35 cellular contexts compared by ENCODE assay signal in genomic region chr5:39362646-39363045, GRCh38. TPM values are rescaled to one million over a fixed set of nuclear protein-coding genes. Genes with fewer than 3 reads are reported as not detected.
"Had no signal": no experiment of that assay in that cellular context is flagged by ENCODE, and none has a peak within 500 bp of the region (broad histone marks: within the 10 kb centered on the region; RNA-seq: fewer than 3 reads in every experiment).

No MANE protein-coding gene starts in this region.

- DNase-seq: activated CD4-positive, alpha-beta memory T cell treated with anti-CD3 and anti-CD28 coated beads for 36 hours; activated CD4-positive, alpha-beta T cell treated with anti-CD3 and anti-CD28 coated beads for 36 hours; activated CD4-positive, alpha-beta T cell treated with anti-CD3 and anti-CD28 coated beads, Interleukin-2, amount 10 ng/mL, durations not matched to agents 24 days and 14 days; activated CD4-positive, CD25-positive, alpha-beta regulatory T cell; activated CD4-positive, CD25-positive, alpha-beta regulatory T cell treated with anti-CD3 and anti-CD28 coated beads, Interleukin-2, amount 50 U/mL, for 72 hours; activated CD8-positive, alpha-beta memory T cell treated with anti-CD3 and anti-CD28 coated beads, Interleukin-2, amount 10 ng/mL, durations not matched to agents 7 days and 5 days; activated CD8-positive, alpha-beta memory T cell treated with anti-CD3 and anti-CD28 coated beads, Interleukin-2, amount 50 U/mL, for 4 hours; activated CD8-positive, alpha-beta T cell treated with anti-CD3 and anti-CD28 coated beads, Interleukin-2, amount 10 ng/mL, durations not matched to agents 7 days and 5 days; activated effector memory CD4-positive, alpha-beta T cell treated with anti-CD3 and anti-CD28 coated beads, Interleukin-2, amount 50 U/mL, for 16 hours; activated naive CD4-positive, alpha-beta T cell treated with anti-CD3 and anti-CD28 coated beads for 36 hours; activated naive CD8-positive, alpha-beta T cell treated with anti-CD3 and anti-CD28 coated beads for 36 hours; activated naive CD8-positive, alpha-beta T cell treated with anti-CD3 and anti-CD28 coated beads, Interleukin-2, amount 50 U/mL, for 24 hours; activated T-cell treated with anti-CD3 and anti-CD28 coated beads, Interleukin-2, amount 50 U/mL, for 1 hour; activated T-cell treated with anti-CD3 and anti-CD28 coated beads, Interleukin-2, amount 50 U/mL, for 48 hours; adrenal gland; amygdala; aorta; body of pancreas; caudate nucleus; cortex of kidney; dermis blood vessel endothelial cell; effector CD4-positive, alpha-beta T cell; effector memory CD8-positive, alpha-beta T cell; erythroblast; foreskin melanocyte; heart right ventricle; T-helper 17 cell; T1000 had no signal

- H3K27me3 ChIP-seq: adrenal gland, body of pancreas, heart right ventricle had no signal

- ATAC-seq: activated CD4-positive, alpha-beta T cell treated with anti-CD3 and anti-CD28 coated beads for 36 hours; activated CD8-positive, alpha-beta memory T cell treated with anti-CD3 and anti-CD28 coated beads, Interleukin-2, amount 10 ng/mL, durations not matched to agents 7 days and 5 days; activated CD8-positive, alpha-beta T cell treated with anti-CD3 and anti-CD28 coated beads, Interleukin-2, amount 10 ng/mL, durations not matched to agents 7 days and 5 days; activated naive CD8-positive, alpha-beta T cell treated with anti-CD3 and anti-CD28 coated beads, Interleukin-2, amount 50 U/mL, for 24 hours; body of pancreas; effector memory CD8-positive, alpha-beta T cell; gastroesophageal sphincter; heart right ventricle; T-helper 17 cell had no signal

- H3K36me3 ChIP-seq: adrenal gland, esophagus muscularis mucosa, gastroesophageal sphincter, heart right ventricle had no signal

- H3K9me3 ChIP-seq: adrenal gland, body of pancreas, esophagus muscularis mucosa, gastroesophageal sphincter, heart right ventricle had no signal

- H3K4me3 ChIP-seq: adrenal gland, body of pancreas, esophagus muscularis mucosa, gastroesophageal sphincter, heart right ventricle had no signal

- H3K27ac ChIP-seq: adrenal gland, body of pancreas, esophagus muscularis mucosa, gastroesophageal sphincter, heart right ventricle had no signal

- H3K4me1 ChIP-seq: adrenal gland, body of pancreas, esophagus muscularis mucosa, gastroesophageal sphincter, heart right ventricle had no signal

RNA-seq across cellular contexts. Expression of gene C9, which starts 1.6 kb away (rescaled TPM):
- total RNA-seq: activated CD4-positive, alpha-beta memory T cell treated with anti-CD3 and anti-CD28 coated beads for 36 hours; activated CD4-positive, alpha-beta T cell treated with anti-CD3 and anti-CD28 coated beads for 36 hours; activated CD4-positive, alpha-beta T cell treated with anti-CD3 and anti-CD28 coated beads, Interleukin-2, amount 10 ng/mL, durations not matched to agents 24 days and 14 days; activated CD8-positive, alpha-beta memory T cell treated with anti-CD3 and anti-CD28 coated beads for 36 hours; activated CD8-positive, alpha-beta memory T cell treated with anti-CD3 and anti-CD28 coated beads, Interleukin-2, amount 10 ng/mL, durations not matched to agents 7 days and 5 days; activated CD8-positive, alpha-beta T cell treated with anti-CD3 and anti-CD28 coated beads, Interleukin-2, amount 10 ng/mL, durations not matched to agents 7 days and 5 days; activated naive CD4-positive, alpha-beta T cell treated with anti-CD3 and anti-CD28 coated beads for 36 hours; activated naive CD8-positive, alpha-beta T cell treated with anti-CD3 and anti-CD28 coated beads for 36 hours; activated T-helper 1 cell treated with anti-CD3 and anti-CD28 coated beads, Interleukin-12 subunit alpha, Interleukin-12 subunit beta, Interleukin-2, Interleukin-4 antibody, amounts not matched to agents 30 ng/mL and 10 ng/mL and 1 ng/mL, durations not matched to agents 14 hours and 24 hours and 36 hours; activated T-helper 2 cell treated with anti-CD3 and anti-CD28 coated beads, Interferon-gamma antibody, Interleukin-2, Interleukin-4, amounts not matched to agents 10 μg/mL and 5 μg/mL and 100 μg/mL, durations not matched to agents 14 hours and 24 hours and 36 hours; body of pancreas; chondrocyte; esophagus muscularis mucosa; fibroblast of villous mesenchyme; gastroesophageal sphincter; T-helper 17 cell had no signal
- polyA plus RNA-seq: heart right ventricle had no signal
